Comparison of ENCODE assay signal across 8 cellular contexts in genomic region chr1:89358287-89358893, GRCh38. TPM values are rescaled to one million over a fixed set of nuclear protein-coding genes. Genes with fewer than 3 reads are reported as not detected.
DNase-seq lines count a peak whose midpoint lies in the region; ATAC-seq and TF ChIP-seq lines count a peak whose summit lies in the region.

No MANE protein-coding gene starts in this region.

- peak overlapping the region; percentile 11 for H3K4me3 Mint-ChIP-seq in activated CD4-positive, alpha-beta T cell treated with anti-CD3 and anti-CD28 coated beads, Interleukin-2, amount 10 ng/mL, durations not matched to agents 7 days and 5 days

- no peaks in the 10 kb centered on the region for H3K27me3 ChIP-seq in right lobe of liver

- peak; percentile 39 for DNase-seq in A172 (ENCODE audit: low spot score)
- DNase-seq in NCI-H526 treated with DMSO at 0.1 percent for 48 hours (lab: John Stamatoyannopoulos, UW), result peak; percentile 63
- peak; percentile 90 for DNase-seq in activated CD4-positive, alpha-beta T cell treated with anti-CD3 and anti-CD28 coated beads, Interleukin-2, amount 10 ng/mL, durations not matched to agents 7 days and 5 days
- peak; percentile 92 for DNase-seq in dedifferentiated amniotic fluid mesenchymal stem cell (ENCODE audit: extremely low spot score)
- peak; percentile 77 to 81 (median 79) for DNase-seq in right lobe of liver
- peak; percentile 65 to 78 (median 71) for DNase-seq in stimulated activated CD4-positive, alpha-beta T cell treated with anti-CD3 and anti-CD28 coated beads, TNF-alpha, amount 100 ng/mL, for 48 hours (ENCODE audit: low read depth in 3 of 3)

- H3K27ac ChIP-seq in right lobe of liver, result peak overlapping the region in 2 of 3 donors; percentile 39 to 62

- CTCF ChIA-PET in activated CD4-positive, alpha-beta T cell treated with anti-CD3 and anti-CD28 coated beads, Interleukin-2, amount 10 ng/mL, durations not matched to agents 7 days and 5 days (lab: Charles Lee), result interaction anchor here (0.6 to 1.5 kb wide), 29 partner anchors 8 to 480 kb away, joined by 3 to 21 read pairs (median 4); partner anchors contain the start of gene GBP5

- peaks cover 39% of the 10 kb centered on the region for H3K36me3 Mint-ChIP-seq in activated CD4-positive, alpha-beta T cell treated with anti-CD3 and anti-CD28 coated beads, Interleukin-2, amount 10 ng/mL, durations not matched to agents 7 days and 5 days (ENCODE audit: low read depth)

- 7% methylated on average over 8 of the region's 8 CpGs for WGBS in right lobe of liver (ENCODE audit: insufficient coverage, low coverage, low lambda C conversion rate, missing lambda C conversion rate)

- TF ChIP-seq POLR2A in right lobe of liver (IDR thresholded peaks at IDR 0.05), result no peak

- intact Hi-C loops in right lobe of liver (cut with DNase I), result loop anchor here in 1 of 2 donors (10.0 kb wide), 1 partner anchor 274 kb away; no protein-coding TSS in a partner anchor

- H3K36me3 ChIP-seq in right lobe of liver, result no peaks in the 10 kb centered on the region

- ATAC-seq in GM18520 (IDR thresholded peaks at IDR 0.05; ENCODE audit: unreplicated experiment) (peak; percentile 46), HG03354 (IDR thresholded peaks at IDR 0.05; ENCODE audit: poor library complexity, severe bottlenecking, unreplicated experiment) (peak; percentile 70), right lobe of liver (peak; percentile 97 to 98 (median 98))

- TF ChIP-seq CTCF in right lobe of liver (IDR thresholded peaks at IDR 0.05), result peak; percentile 73 to 82 (median 78)

- H3K4me3 ChIP-seq in right lobe of liver, result peak overlapping the region in 1 of 3 donors; percentile 8

- H3K4me1 ChIP-seq in right lobe of liver, result peaks cover 0 to 15% (median 0%) of the 10 kb centered on the region in 4 donors

- H3K4me1 Mint-ChIP-seq in activated CD4-positive, alpha-beta T cell treated with anti-CD3 and anti-CD28 coated beads, Interleukin-2, amount 10 ng/mL, durations not matched to agents 7 days and 5 days, result peaks cover 55% of the 10 kb centered on the region

- H3K9me3 ChIP-seq in right lobe of liver, result no peaks in the 10 kb centered on the region

- peak overlapping the region; percentile 85 for H3K27ac Mint-ChIP-seq in activated CD4-positive, alpha-beta T cell treated with anti-CD3 and anti-CD28 coated beads, Interleukin-2, amount 10 ng/mL, durations not matched to agents 7 days and 5 days

- peaks cover 5% of the 10 kb centered on the region for H3K27me3 Mint-ChIP-seq in activated CD4-positive, alpha-beta T cell treated with anti-CD3 and anti-CD28 coated beads, Interleukin-2, amount 10 ng/mL, durations not matched to agents 7 days and 5 days

- POLR2A ChIA-PET in activated CD4-positive, alpha-beta T cell treated with anti-CD3 and anti-CD28 coated beads, Interleukin-2, amount 10 ng/mL, durations not matched to agents 7 days and 5 days (lab: Charles Lee), result interaction anchor here (0.6 kb wide), 1 partner anchor 160 kb away, joined by 6 read pairs; the partner anchor contains the start of gene GBP4

- H3K9me3 Mint-ChIP-seq in activated CD4-positive, alpha-beta T cell treated with anti-CD3 and anti-CD28 coated beads, Interleukin-2, amount 10 ng/mL, durations not matched to agents 7 days and 5 days, result peaks cover 21% of the 10 kb centered on the region

RNA-seq across cellular contexts. Expression of gene GBP6, which starts 5.5 kb away (rescaled TPM):
- not detected in 2 replicates for total RNA-seq in A172 (2014; rRNA removed; shearing (Covaris generic))
- total RNA-seq in activated CD4-positive, alpha-beta T cell treated with anti-CD3 and anti-CD28 coated beads, Interleukin-2, amount 10 ng/mL, durations not matched to agents 7 days and 5 days, result under 1 TPM; 0.27 to 0.31 TPM
- under 1 TPM in 3 of 6 experiments, not detected in 3; 0.06 to 0.15 (median 0.07) TPM for total RNA-seq in right lobe of liver

Comparison
In these comparisons a context has a peak if more than half of its experiments do, and no peak if none do; other contexts are left out.
1. DNase-seq: peak in every context shown above with its lines; median percentile 92 in dedifferentiated amniotic fluid mesenchymal stem cell; 90 in activated CD4-positive, alpha-beta T cell treated with anti-CD3 and anti-CD28 coated beads, Interleukin-2, amount 10 ng/mL, durations not matched to agents 7 days and 5 days; 79 in right lobe of liver; 71 in stimulated activated CD4-positive, alpha-beta T cell treated with anti-CD3 and anti-CD28 coated beads, TNF-alpha, amount 100 ng/mL, for 48 hours; 63 in NCI-H526 treated with DMSO at 0.1 percent for 48 hours; 39 in A172.
2. ATAC-seq: peak in every context shown above with its lines; median percentile 98 in right lobe of liver; 70 in HG03354; 46 in GM18520.